8 cellular contexts compared by ENCODE assay signal in genomic region chr5:139670369-139671095, GRCh38. TPM values are rescaled to one million over a fixed set of nuclear protein-coding genes. Genes with fewer than 3 reads are reported as not detected.
A peak's percentile ranks its signal among the peaks of the same experiment; 100 is the strongest.
DNase-seq lines count a peak whose midpoint lies in the region; ATAC-seq, FAIRE-seq and TF ChIP-seq lines count a peak whose summit lies in the region.

No MANE protein-coding gene starts in this region.

- intact Hi-C loops in CD4-positive, alpha-beta memory T cell (cut with micrococcal nuclease), result no loop called here
- intact Hi-C loops in pancreas (cut with DNase I), result no loop called here
- intact Hi-C loops in prostate gland (cut with DNase I), result no loop called here

- H3K27me3 Mint-ChIP-seq in CD4-positive, alpha-beta memory T cell, result no peaks in the 10 kb centered on the region
- no peaks in the 10 kb centered on the region for H3K27me3 Mint-ChIP-seq in endodermal cell (ENCODE audit: insufficient read depth)

- peaks cover 43% of the 10 kb centered on the region for H3K4me1 ChIP-seq in CD4-positive, alpha-beta memory T cell (ENCODE audit: insufficient read depth, low read length)
- H3K4me1 ChIP-seq in endodermal cell (ENCODE audit: control insufficient read depth, insufficient read depth, low read length), result no peaks in the 10 kb centered on the region
- peaks cover 81 to 96% (median 89%) of the 10 kb centered on the region in 3 donors for H3K4me1 ChIP-seq in pancreas
- H3K4me1 ChIP-seq in prostate gland (replicated peaks), result peaks cover 14% of the 10 kb centered on the region

- CTCF ChIA-PET in CD4-positive, alpha-beta memory T cell (lab: Charles Lee; ENCODE audit: partially characterized antibody), result interaction anchor here (0.6 to 1.0 kb wide), 2 partner anchors 36 to 410 kb away, joined by 3 to 4 read pairs; no protein-coding TSS in a partner anchor

- 91% methylated on average over 8 to 16 of the region's 16 CpGs for whole genome bisulfite sequencing in endodermal cell (ENCODE audit: insufficient coverage in 1 of 2, insufficient read length in 1 of 2), 2 experiments
- WGBS in pancreas, 2 donors, result 36 to 48% methylated on average over 16 of the region's 16 CpGs
- WGBS in prostate gland, result 84% methylated on average over 16 of the region's 16 CpGs

- peak; percentile 66 for ATAC-seq in GM18909 (IDR thresholded peaks at IDR 0.05; ENCODE audit: poor library complexity, unreplicated experiment)
- peak; percentile 48 for ATAC-seq in HG03060 (IDR thresholded peaks at IDR 0.05; ENCODE audit: low read depth, unreplicated experiment)
- ATAC-seq in pancreas, result peak; percentile 8 to 36 (median 28)

- H3K4me1 Mint-ChIP-seq in CD4-positive, alpha-beta memory T cell, result peaks cover 14 to 47% (median 31%) of the 10 kb centered on the region in 4 donors
- H3K4me1 Mint-ChIP-seq in endodermal cell, result peaks cover 43% of the 10 kb centered on the region

- H3K27ac ChIP-seq in CD4-positive, alpha-beta memory T cell (ENCODE audit: low read depth, low read length), result no peak overlapping the region
- H3K27ac ChIP-seq in endodermal cell (ENCODE audit: low read depth, low read length), result peak overlapping the region; percentile 94
- peak overlapping the region; percentile 65 to 90 (median 80) for H3K27ac ChIP-seq in pancreas
- H3K27ac ChIP-seq in prostate gland, result peak overlapping the region in 1 of 2 donors; percentile 33

- DNase-seq in CD4-positive, alpha-beta memory T cell, result no peak
- DNase-seq in RPMI8226, result peak; percentile 95
- DNase-seq in endodermal cell, result no peak
- peak in 2 of 6 donors; percentile 38 to 43 for DNase-seq in pancreas
- no peak for DNase-seq in NCI-H187 treated with DMSO at 0.1 percent for 48 hours (lab: John Stamatoyannopoulos, UW)
- no peak for DNase-seq in prostate gland (ENCODE audit: low spot score)

- H3K27me3 ChIP-seq in CD4-positive, alpha-beta memory T cell (ENCODE audit: insufficient read depth, low read length), result no peaks in the 10 kb centered on the region
- H3K27me3 ChIP-seq in endodermal cell (ENCODE audit: control insufficient read depth, insufficient read depth, low read length, poor library complexity, severe bottlenecking), result no peaks in the 10 kb centered on the region
- no peaks in the 10 kb centered on the region for H3K27me3 ChIP-seq in pancreas
- no peaks in the 10 kb centered on the region for H3K27me3 ChIP-seq in prostate gland (replicated peaks; ENCODE audit: insufficient read depth)

- no peak overlapping the region for H3K4me3 ChIP-seq in CD4-positive, alpha-beta memory T cell (ENCODE audit: low read length in 2 of 2)
- H3K4me3 ChIP-seq in endodermal cell (ENCODE audit: low read length) (no peak overlapping the region), pancreas (peak overlapping the region in 2 of 4 donors; percentile 3 to 13), prostate gland (no peak overlapping the region)

- no peak overlapping the region for H3K9ac ChIP-seq in endodermal cell (ENCODE audit: extremely low read depth, low read length, poor library complexity, severe bottlenecking)

- no peak for FAIRE-seq in pancreas (lab: Jason Lieb, UNC)

- no peaks in the 10 kb centered on the region for H3K36me3 ChIP-seq in CD4-positive, alpha-beta memory T cell (ENCODE audit: insufficient read depth, low read length)
- no peaks in the 10 kb centered on the region for H3K36me3 ChIP-seq in endodermal cell (ENCODE audit: control insufficient read depth, insufficient read depth, low read length)
- H3K36me3 ChIP-seq in pancreas, result no peaks in the 10 kb centered on the region
- no peaks in the 10 kb centered on the region for H3K36me3 ChIP-seq in prostate gland

- POLR2A ChIA-PET in CD4-positive, alpha-beta memory T cell (lab: Charles Lee; ENCODE audit: partially characterized antibody), result no interaction called here

- no peaks in the 10 kb centered on the region for H3K36me3 Mint-ChIP-seq in CD4-positive, alpha-beta memory T cell
- H3K36me3 Mint-ChIP-seq in endodermal cell (ENCODE audit: low read depth), result peaks cover 5% of the 10 kb centered on the region

- no peak for TF ChIP-seq POLR2A in prostate gland (IDR thresholded peaks at IDR 0.05)

- H3K9me3 Mint-ChIP-seq in CD4-positive, alpha-beta memory T cell, result no peaks in the 10 kb centered on the region
- no peaks in the 10 kb centered on the region for H3K9me3 Mint-ChIP-seq in endodermal cell

- peak; percentile 46 for TF ChIP-seq CTCF in endodermal cell (conservative IDR thresholded peaks at IDR 0.05)
- no peak for TF ChIP-seq CTCF in pancreas (IDR thresholded peaks at IDR 0.05)
- TF ChIP-seq CTCF in prostate gland (IDR thresholded peaks at IDR 0.05), result peak in 1 of 4 experiments; percentile 10

- H3K9me3 ChIP-seq in CD4-positive, alpha-beta memory T cell (ENCODE audit: control insufficient read depth in 1 of 2, low read length in 2 of 2), result no peaks in the 10 kb centered on the region
- no peaks in the 10 kb centered on the region for H3K9me3 ChIP-seq in endodermal cell (ENCODE audit: control insufficient read depth, low read length)
- no peaks in the 10 kb centered on the region for H3K9me3 ChIP-seq in pancreas
- H3K9me3 ChIP-seq in prostate gland, result no peaks in the 10 kb centered on the region

- H3K4me3 Mint-ChIP-seq in CD4-positive, alpha-beta memory T cell, result peak overlapping the region in 7 of 8 donors; percentile 10 to 87 (median 49)
- H3K4me3 Mint-ChIP-seq in endodermal cell, result no peak overlapping the region

- peak overlapping the region in 6 of 7 donors; percentile 1 to 85 (median 56) for H3K27ac Mint-ChIP-seq in CD4-positive, alpha-beta memory T cell
- H3K27ac Mint-ChIP-seq in endodermal cell, result peak overlapping the region; percentile 52

RNA-seq across cellular contexts. Expression of gene CXXC5, which starts 22.4 kb away (rescaled TPM):
- total RNA-seq in CD4-positive, alpha-beta memory T cell, result 1 to 10 TPM; 1.6 to 3.6 TPM
- polyA plus RNA-seq in CD4-positive, alpha-beta memory T cell, result 1 to 10 TPM; 2.7 to 5.5 TPM
- 10 to 100 TPM; 50.5 to 67.9 TPM for total RNA-seq in endodermal cell
- 107 TPM for polyA plus RNA-seq in endodermal cell (2013, experiment 1 of 2)
- 113 TPM for polyA plus RNA-seq in endodermal cell (2013, experiment 2 of 2)
- total RNA-seq in pancreas, result 10 to 100 TPM; 39.5 to 70.5 (median 45.4) TPM
- polyA plus RNA-seq in pancreas, result 10 to 100 TPM; 33.0 to 36.4 TPM
- total RNA-seq in prostate gland, result 10 to 100 TPM; 47.4 to 47.7 TPM

Comparison
In these comparisons a context has a peak if more than half of its experiments do, and no peak if none do; other contexts are left out.
1. RNA of gene CXXC5, which starts 22.4 kb away (total RNA-seq): 50.5 to 67.9 TPM in endodermal cell, 47.4 to 47.7 TPM in prostate gland and 39.5 to 70.5 TPM in pancreas; 1.6 to 3.6 TPM in CD4-positive, alpha-beta memory T cell; every median in the first group is over 4 times any median in the second.
2. Peak in every context shown above with its lines, with median percentiles within 50 percentile points of each other: ATAC-seq.